ENCODE assay signal across 18 cellular contexts in genomic region chr1:241828576-241828975, GRCh38. TPM values are rescaled to one million over a fixed set of nuclear protein-coding genes. Genes with fewer than 3 reads are reported as not detected.
DNase-seq lines count a peak whose midpoint lies in the region; ATAC-seq, FAIRE-seq and TF ChIP-seq lines count a peak whose summit lies in the region.
"Had no signal": no experiment of that assay in that cellular context is flagged by ENCODE, and none has a peak within 500 bp of the region (broad histone marks: within the 10 kb centered on the region; RNA-seq: fewer than 3 reads in every experiment).

No MANE protein-coding gene starts in this region.

- TF ChIP-seq RAD21 in K562 (CRISPR knock-in tag; conservative IDR thresholded peaks at IDR 0.05 in 1 of 2, IDR thresholded peaks at IDR 0.05 in 1 of 2), result no peak

- peaks cover 2 to 25% of the 10 kb centered on the region in 2 experiments; a peak in 3 of 5 replicates for H3K4me1 ChIP-seq in K562 (replicated peaks in 1 of 2; ENCODE audit: control insufficient read depth in 2 of 2, insufficient read depth in 2 of 2, low read length in 2 of 2)
- H3K4me1 ChIP-seq: breast epithelium had no signal

- peak; percentile 68 for ATAC-seq in K562
- ATAC-seq in GM21526 (IDR thresholded peaks at IDR 0.05; ENCODE audit: low FRiP score, unreplicated experiment), result no peak
- no peak for ATAC-seq in GM21515 (IDR thresholded peaks at IDR 0.05; ENCODE audit: unreplicated experiment)
- ATAC-seq in GM18909 (IDR thresholded peaks at IDR 0.05; ENCODE audit: poor library complexity, unreplicated experiment), result no peak
- ATAC-seq: left colon; naive thymus-derived CD8-positive, alpha-beta T cell had no signal

- no peak overlapping the region for H3K4me3 ChIP-seq in K562
- H3K4me3 ChIP-seq: BLaER1 treated with 17β-estradiol and CSF1 and Interleukin-3, amounts not matched to agents 10 nM and 100 nM; breast epithelium; heart left ventricle had no signal

- no peaks in the 10 kb centered on the region for H3K9me3 Mint-ChIP-seq in Calu3 (ENCODE audit: low read depth, unreplicated experiment)
- H3K9me3 Mint-ChIP-seq: activated naive CD4-positive, alpha-beta T cell treated with anti-CD3 and anti-CD28 coated beads for 36 hours; naive thymus-derived CD8-positive, alpha-beta T cell had no signal

- H3K9me1 ChIP-seq in K562 (ENCODE audit: control insufficient read depth, insufficient read depth, low read length), result no peaks in the 10 kb centered on the region

- no peaks in the 10 kb centered on the region for H4K20me1 ChIP-seq in K562 (replicated peaks; ENCODE audit: control insufficient read depth, insufficient read depth, low read length)
- H4K20me1 ChIP-seq: BLaER1 treated with 17β-estradiol and CSF1 and Interleukin-3, amounts not matched to agents 10 nM and 100 nM had no signal

- TF ChIP-seq EP300 in K562 (IDR thresholded peaks at IDR 0.05; ENCODE audit: low read length), result no peak

- H3K36me3 Mint-ChIP-seq in Calu3 (ENCODE audit: insufficient read depth, unreplicated experiment), result no peaks in the 10 kb centered on the region
- H3K36me3 Mint-ChIP-seq: naive thymus-derived CD8-positive, alpha-beta T cell had no signal

- H3K27ac ChIP-seq in K562 (ENCODE audit: extremely low read depth, low read depth, low read length), result no peak overlapping the region
- H3K27ac ChIP-seq: BLaER1 treated with 17β-estradiol and CSF1 and Interleukin-3, amounts not matched to agents 10 nM and 100 nM; breast epithelium; heart left ventricle had no signal

- no peak overlapping the region for H3K27ac Mint-ChIP-seq in Calu3 (ENCODE audit: unreplicated experiment)
- H3K27ac Mint-ChIP-seq: activated naive CD4-positive, alpha-beta T cell treated with anti-CD3 and anti-CD28 coated beads for 36 hours; naive thymus-derived CD8-positive, alpha-beta T cell had no signal

- H3K4me3 Mint-ChIP-seq in Calu3 (ENCODE audit: low read depth, unreplicated experiment), result no peak overlapping the region
- H3K4me3 Mint-ChIP-seq: activated naive CD4-positive, alpha-beta T cell treated with anti-CD3 and anti-CD28 coated beads for 36 hours; naive thymus-derived CD8-positive, alpha-beta T cell had no signal

- H3K36me3 ChIP-seq in K562 (ENCODE audit: control insufficient read depth, insufficient read depth, low read length), result no peaks in the 10 kb centered on the region
- H3K36me3 ChIP-seq: BLaER1 treated with 17β-estradiol and CSF1 and Interleukin-3, amounts not matched to agents 10 nM and 100 nM; breast epithelium; heart left ventricle had no signal

- TF ChIP-seq CTCF in K562 (IDR thresholded peaks at IDR 0.05 in 2 of 3, conservative IDR thresholded peaks at IDR 0.05 in 1 of 3; ENCODE audit: insufficient read depth in 2 of 3, low read depth in 1 of 3, low read length in 3 of 3), result no peak
- TF ChIP-seq CTCF in Calu3 (IDR thresholded peaks at IDR 0.05; ENCODE audit: unreplicated experiment), result no peak

- no peaks in the 10 kb centered on the region for H3K79me2 ChIP-seq in K562 (ENCODE audit: control insufficient read depth, insufficient read depth, low read length)

- CTCF ChIA-PET in K562 (lab: Yijun Ruan, JAX; ENCODE audit: low intra/inter-chr PET ratio), result no interaction called here
- CTCF ChIA-PET in Calu3 (lab: Charles Lee), result interaction anchor here (0.6 kb wide), 1 partner anchor 13 kb away, joined by 3 read pairs; no protein-coding TSS in a partner anchor

- intact Hi-C loops in K562 (cut with micrococcal nuclease) (no loop called here), Calu3 (cut with micrococcal nuclease; ENCODE audit: unreplicated experiment) (no loop called here)

- 0 out of 2 replicates have a peak, but pooled peaks cover 2% of the 10 kb centered on the region for H3K9me3 ChIP-seq in K562 (replicated peaks; ENCODE audit: control insufficient read depth, insufficient read depth, low read depth, low read length)
- H3K9me3 ChIP-seq: BLaER1 treated with 17β-estradiol and CSF1 and Interleukin-3, amounts not matched to agents 10 nM and 100 nM; breast epithelium; heart left ventricle had no signal

- no peak for TF ChIP-seq POLR2A in K562 (conservative IDR thresholded peaks at IDR 0.05)

- BruUV-seq in K562 (replicated peaks; lab: Mats Ljungman, UMichigan), result no TSS peak
- BruUV-seq in Calu3 (replicated peaks; lab: Mats Ljungman, UMichigan), result no TSS peak

- POLR2A ChIA-PET in K562 (lab: Yijun Ruan, JAX), result interaction anchor here (1.5 to 1.7 kb wide), 2 partner anchors 10 to 20 kb away, joined by 3 to 5 read pairs; partner anchors contain the start of gene EXO1

- peak; percentile 40 for FAIRE-seq in K562 (lab: Jason Lieb, UNC)

- no peaks in the 10 kb centered on the region for H3K27me3 ChIP-seq in K562 (ENCODE audit: control insufficient read depth in 2 of 2, insufficient read depth in 2 of 2, low read length in 2 of 2)
- H3K27me3 ChIP-seq: BLaER1 treated with 17β-estradiol and CSF1 and Interleukin-3, amounts not matched to agents 10 nM and 100 nM; breast epithelium had no signal

- no peaks in the 10 kb centered on the region for H3K27me3 Mint-ChIP-seq in Calu3 (ENCODE audit: unreplicated experiment)

- in situ Hi-C loops in K562 (cut with MboI), result no loop called here

- H3K4me2 ChIP-seq in K562 (ENCODE audit: insufficient read depth, low read length), result no peak overlapping the region
- H3K4me2 ChIP-seq: BLaER1 treated with 17β-estradiol and CSF1 and Interleukin-3, amounts not matched to agents 10 nM and 100 nM had no signal

- DNase-seq in EH (ENCODE audit: low read depth) (peak; percentile 76), M059J (ENCODE audit: low read depth) (peak; percentile 62), K562 (ENCODE audit: extremely low read depth in 1 of 4, low spot score in 3 of 4) (peak in 1 of 4 experiments; percentile 44), left kidney (ENCODE audit: low read depth, low spot score) (peak; percentile 42), Calu3 (no peak)
- DNase-seq: activated naive CD4-positive, alpha-beta T cell treated with anti-CD3 and anti-CD28 coated beads for 36 hours; DMS79 treated with DMSO at 0.1 percent for 48 hours; left colon; naive thymus-derived CD8-positive, alpha-beta T cell; NCI-H1694 treated with DMSO at 0.1 percent for 48 hours; SHP77 treated with DMSO at 0.1 percent for 48 hours; stimulated activated CD4-positive, alpha-beta T cell treated with anti-CD3 and anti-CD28 coated beads, Interleukin-2, amount 100 ng/mL, for 24 hours had no signal

- H3K4me1 Mint-ChIP-seq in Calu3 (ENCODE audit: low read depth, unreplicated experiment), result no peaks in the 10 kb centered on the region

- H2AFZ ChIP-seq in K562 (ENCODE audit: low read depth, low read length), result peak overlapping the region; percentile 75

- 19% methylated on average over 3 of the region's 3 CpGs for WGBS in K562 (ENCODE audit: insufficient coverage, low coverage, missing lambda C conversion rate)

- peak overlapping the region in 1 of 2 experiments; percentile 80; a peak in 1 of 4 replicates for H3K9ac ChIP-seq in K562 (ENCODE audit: insufficient read depth in 1 of 2, low read depth in 2 of 2, low read length in 2 of 2)
- H3K9ac ChIP-seq: BLaER1 treated with 17β-estradiol and CSF1 and Interleukin-3, amounts not matched to agents 10 nM and 100 nM had no signal

TF ChIP-seq in K562, 482 proteins besides CTCF, POLR2A, EP300 and RAD21 (continues in another document):
- peak; percentile 32; the same call in 1 of the 2 replicates for TF ChIP-seq PKNOX1 (IDR thresholded peaks at IDR 0.05)
- 0 out of 2 replicates have a peak, but pooled peaks have one; percentile 2 for TF ChIP-seq JUND (IDR thresholded peaks at IDR 0.05; ENCODE audit: borderline replicate concordance, low read depth, low read length)
- no peak for TF ChIP-seq JUND (tag; IDR thresholded peaks at IDR 0.05; ENCODE audit: borderline replicate concordance, low read depth, low read length)
- TF ChIP-seq C11orf30 (IDR thresholded peaks at IDR 0.05; ENCODE audit: low read depth), result no peak
- TF ChIP-seq ATF3 (IDR thresholded peaks at IDR 0.05), result peak; percentile 80
- TF ChIP-seq ATF3 (CRISPR knock-in tag; conservative IDR thresholded peaks at IDR 0.05), result no peak
- no peak for TF ChIP-seq CBX1 (IDR thresholded peaks at IDR 0.05; ENCODE audit: low read depth)

RNA-seq across cellular contexts. Expression of gene EXO1, which starts 19.4 kb away (rescaled TPM):
- total RNA-seq in M059J (2014; rRNA removed; shearing (Covaris generic)), result 25.0 and 36.8 TPM in 2 replicates
- 64.7 and 140 TPM in 2 replicates for total RNA-seq in K562 (2011; cell fraction: chromatin; rRNA removed; ENCODE audit: low replicate concordance)
- total RNA-seq in K562 (2011; cell fraction: nucleolus; rRNA removed), result 34.7 and 43.2 TPM in 2 replicates
- 35.2 and 47.5 TPM in 2 replicates for total RNA-seq in K562 (2011; cell fraction: nucleoplasm; rRNA removed)
- 79.6 and 95.1 TPM in 2 replicates for total RNA-seq in K562 (2014; rRNA removed)
- 125 and 135 TPM in 2 replicates for total RNA-seq in K562 (2014; rRNA removed; fragmentation: Illumina TruSeq; extraction: Trizol)
- total RNA-seq in K562 (2015; rRNA removed; fragmentation: Illumina TruSeq; extraction: Trizol), result 101 and 108 TPM in 2 replicates
- total RNA-seq in K562 (2021), result 101 and 107 TPM in 2 replicates
- polyA plus RNA-seq in K562 (2011; rRNA removed), result 54.6 and 65.9 TPM in 2 replicates
- 17.0 and 30.4 TPM in 2 replicates for polyA plus RNA-seq in K562 (2011; cell fraction: cytosol; rRNA removed)
- polyA plus RNA-seq in K562 (2011; cell fraction: nucleus; rRNA removed), result 31.9 and 42.5 TPM in 2 replicates
- polyA plus RNA-seq in K562 (2012), result 36.8 and 61.1 TPM in 2 replicates
- 105 and 116 TPM in 2 replicates for polyA plus RNA-seq in K562 (2014; fragmentation: Illumina TruSeq; extraction: Trizol)
- polyA plus RNA-seq in K562 (2014; fragmentation: Nextera tagmentation; extraction: Ambion mirVana), result 10 to 100 TPM; 36.0 to 83.9 TPM
- 69.5 and 71.9 TPM in 2 replicates for polyA plus RNA-seq in K562 (2014; rRNA removed)
- polyA minus RNA-seq in K562 (2011; rRNA and poly(A)+ RNA removed), result 154 and 157 TPM in 2 replicates
- polyA minus RNA-seq in K562 (2011; cell fraction: cytosol; rRNA and poly(A)+ RNA removed), result 48.3 and 58.5 TPM in 2 replicates
- polyA minus RNA-seq in K562 (2011; cell fraction: nucleus; rRNA and poly(A)+ RNA removed), result 39.0 and 66.5 TPM in 2 replicates
- 19.9 and 36.3 TPM in 2 replicates for total RNA-seq in Calu3 (2022)
